22 cellular contexts compared by ENCODE assay signal in the genomic region with DNA sequence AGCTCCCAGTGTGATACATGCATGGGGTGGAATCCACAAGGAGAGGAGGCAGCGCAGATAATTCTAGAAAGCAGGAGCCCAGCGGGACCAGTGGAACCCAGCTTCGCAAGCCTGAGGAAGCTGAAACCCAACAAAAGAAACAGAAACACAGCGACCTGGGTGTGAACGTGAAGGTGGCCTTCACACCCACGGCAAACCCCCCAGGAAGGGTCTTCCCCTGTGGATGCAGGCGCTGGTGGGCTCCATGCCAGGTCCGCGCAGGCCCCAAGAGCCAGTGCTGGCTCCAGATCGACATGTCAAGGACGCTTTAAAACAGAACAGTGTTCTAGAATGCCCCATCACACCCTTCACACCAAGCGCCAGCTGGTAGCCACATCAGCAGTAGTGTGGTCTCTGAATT. TPM values are rescaled to one million over a fixed set of nuclear protein-coding genes. Genes with fewer than 3 reads are reported as not detected.
"Had no signal": no experiment of that assay in that cellular context is flagged by ENCODE, and none has a peak within 500 bp of the region (broad histone marks: within the 10 kb centered on the region; RNA-seq: fewer than 3 reads in every experiment).

No MANE protein-coding gene starts in this region.

- H3K4me1 Mint-ChIP-seq: activated CD4-positive, alpha-beta memory T cell treated with anti-CD3 and anti-CD28 coated beads, Interleukin-2, amount 10 ng/mL, durations not matched to agents 7 days and 5 days; activated naive CD4-positive, alpha-beta T cell treated with anti-CD3 and anti-CD28 coated beads, Interleukin-2, amount 10 ng/mL, durations not matched to agents 7 days and 5 days; T-cell had no signal

- H3K4me3 ChIP-seq: adrenal gland, esophagus squamous epithelium, transverse colon, vagina had no signal

- H3K9me3 ChIP-seq: adrenal gland, esophagus squamous epithelium, SK-N-SH, transverse colon, vagina had no signal

- H3K9me3 Mint-ChIP-seq: activated CD4-positive, alpha-beta memory T cell treated with anti-CD3 and anti-CD28 coated beads, Interleukin-2, amount 10 ng/mL, durations not matched to agents 7 days and 5 days; activated naive CD4-positive, alpha-beta T cell treated with anti-CD3 and anti-CD28 coated beads, Interleukin-2, amount 10 ng/mL, durations not matched to agents 7 days and 5 days; activated T-helper 1 cell treated with anti-CD3 and anti-CD28 coated beads, Interleukin-12 subunit alpha, Interleukin-12 subunit beta, Interleukin-2, Interleukin-4 antibody, amounts not matched to agents 30 ng/mL and 10 ng/mL and 1 ng/mL, durations not matched to agents 14 hours and 24 hours and 36 hours had no signal

- H3K4me1 ChIP-seq: adrenal gland, transverse colon, vagina had no signal

- H3K9ac ChIP-seq: SK-N-SH had no signal

- H3K36me3 ChIP-seq: adrenal gland, esophagus squamous epithelium, transverse colon, vagina had no signal

- H3K36me3 Mint-ChIP-seq: activated naive CD4-positive, alpha-beta T cell treated with anti-CD3 and anti-CD28 coated beads, Interleukin-2, amount 10 ng/mL, durations not matched to agents 7 days and 5 days; T-cell had no signal

- DNase-seq: activated CD4-positive, alpha-beta memory T cell treated with anti-CD3 and anti-CD28 coated beads, Interleukin-2, amount 10 ng/mL, durations not matched to agents 7 days and 5 days; activated CD4-positive, alpha-beta T cell treated with anti-CD3 and anti-CD28 coated beads for 4 hours; activated naive CD4-positive, alpha-beta T cell treated with anti-CD3 and anti-CD28 coated beads, Interleukin-2, amount 10 ng/mL, durations not matched to agents 7 days and 5 days; central memory CD4-positive, alpha-beta T cell; cortex of kidney; effector CD8-positive, alpha-beta T cell; esophagus squamous epithelium; midbrain; SK-N-SH; small intestine; stimulated activated CD4-positive, alpha-beta T cell treated with anti-CD3 and anti-CD28 coated beads, Interleukin-4, amount 100 ng/mL, for 4 hours; stimulated activated CD8-positive, alpha-beta memory T cell treated with anti-CD3 and anti-CD28 coated beads, Interleukin-4, amount 100 ng/mL, for 48 hours; stimulated activated naive CD4-positive, alpha-beta T cell treated with Interleukin-2 at 50 U/mL for 16 hours; T1000; transverse colon had no signal

- H3K27me3 ChIP-seq: vagina had no signal

- H3K4me3 Mint-ChIP-seq: activated CD4-positive, alpha-beta memory T cell treated with anti-CD3 and anti-CD28 coated beads, Interleukin-2, amount 10 ng/mL, durations not matched to agents 7 days and 5 days; activated naive CD4-positive, alpha-beta T cell treated with anti-CD3 and anti-CD28 coated beads, Interleukin-2, amount 10 ng/mL, durations not matched to agents 7 days and 5 days; activated T-helper 1 cell treated with anti-CD3 and anti-CD28 coated beads, Interleukin-12 subunit alpha, Interleukin-12 subunit beta, Interleukin-2, Interleukin-4 antibody, amounts not matched to agents 30 ng/mL and 10 ng/mL and 1 ng/mL, durations not matched to agents 14 hours and 24 hours and 36 hours; T-cell had no signal

- H3K27ac ChIP-seq: adrenal gland, esophagus squamous epithelium, transverse colon, vagina, VCaP had no signal

- H3K27ac Mint-ChIP-seq: activated CD4-positive, alpha-beta memory T cell treated with anti-CD3 and anti-CD28 coated beads, Interleukin-2, amount 10 ng/mL, durations not matched to agents 7 days and 5 days; activated naive CD4-positive, alpha-beta T cell treated with anti-CD3 and anti-CD28 coated beads, Interleukin-2, amount 10 ng/mL, durations not matched to agents 7 days and 5 days; activated T-helper 1 cell treated with anti-CD3 and anti-CD28 coated beads, Interleukin-12 subunit alpha, Interleukin-12 subunit beta, Interleukin-2, Interleukin-4 antibody, amounts not matched to agents 30 ng/mL and 10 ng/mL and 1 ng/mL, durations not matched to agents 14 hours and 24 hours and 36 hours; T-cell had no signal

- ATAC-seq: T-cell had no signal

- FAIRE-seq: endothelial cell of umbilical vein, small intestine had no signal

RNA-seq across cellular contexts. Expression of a gene that starts 22.1 kb away (rescaled TPM):
- total RNA-seq: fibroblast of villous mesenchyme had no signal
